26 cellular contexts compared by ENCODE assay signal in the genomic region with DNA sequence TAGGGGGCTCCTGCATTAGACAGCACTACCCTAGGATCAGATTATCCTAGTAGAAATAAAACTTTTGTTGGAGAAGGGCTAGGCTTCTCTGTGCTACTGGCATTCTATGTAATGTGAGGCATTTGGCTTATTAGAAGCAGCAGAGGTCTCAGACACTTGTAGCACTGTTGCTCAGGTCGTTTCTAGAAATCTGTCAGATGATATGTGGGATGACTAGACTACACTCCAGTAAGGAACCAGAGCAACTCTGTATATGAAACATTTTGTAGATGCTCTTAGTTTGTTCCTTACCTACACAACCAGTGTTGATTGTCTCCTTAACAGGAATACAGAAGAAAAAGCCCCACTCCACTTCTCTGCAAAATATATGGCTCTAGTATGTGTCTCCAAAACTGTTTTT. TPM values are rescaled to one million over a fixed set of nuclear protein-coding genes. Genes with fewer than 3 reads are reported as not detected.
"Had no signal": no experiment of that assay in that cellular context is flagged by ENCODE, and none has a peak within 500 bp of the region (broad histone marks: within the 10 kb centered on the region; RNA-seq: fewer than 3 reads in every experiment).

No MANE protein-coding gene starts in this region.

- H3K27ac Mint-ChIP-seq: activated CD4-positive, alpha-beta memory T cell treated with anti-CD3 and anti-CD28 coated beads, Interleukin-2, amount 10 ng/mL, durations not matched to agents 7 days and 5 days; activated CD4-positive, alpha-beta T cell treated with anti-CD3 and anti-CD28 coated beads, Interleukin-2, amount 10 ng/mL, durations not matched to agents 7 days and 5 days; activated naive CD8-positive, alpha-beta T cell treated with anti-CD3 and anti-CD28 coated beads, Interleukin-2, amount 10 ng/mL, durations not matched to agents 7 days and 5 days had no signal

- H3K4me1 ChIP-seq: adrenal gland had no signal

- H3K9me3 ChIP-seq: adrenal gland, SJCRH30, SK-N-SH had no signal

- H3K9me3 Mint-ChIP-seq: activated CD4-positive, alpha-beta memory T cell treated with anti-CD3 and anti-CD28 coated beads, Interleukin-2, amount 10 ng/mL, durations not matched to agents 7 days and 5 days; activated CD4-positive, alpha-beta T cell treated with anti-CD3 and anti-CD28 coated beads, Interleukin-2, amount 10 ng/mL, durations not matched to agents 7 days and 5 days; activated naive CD8-positive, alpha-beta T cell treated with anti-CD3 and anti-CD28 coated beads, Interleukin-2, amount 10 ng/mL, durations not matched to agents 7 days and 5 days had no signal

- H3K27me3 Mint-ChIP-seq: activated CD4-positive, alpha-beta memory T cell treated with anti-CD3 and anti-CD28 coated beads, Interleukin-2, amount 10 ng/mL, durations not matched to agents 7 days and 5 days; activated CD4-positive, alpha-beta T cell treated with anti-CD3 and anti-CD28 coated beads, Interleukin-2, amount 10 ng/mL, durations not matched to agents 7 days and 5 days; activated naive CD8-positive, alpha-beta T cell treated with anti-CD3 and anti-CD28 coated beads, Interleukin-2, amount 10 ng/mL, durations not matched to agents 7 days and 5 days had no signal

- ATAC-seq: activated CD4-positive, CD25-positive, alpha-beta regulatory T cell treated with anti-CD3 and anti-CD28 coated beads, Interleukin-2, amount 50 U/mL, for 24 hours; K562; Panc1; Right ventricle myocardium inferior had no signal

- H3K4me2 ChIP-seq: SK-N-SH had no signal

- H3K4me3 Mint-ChIP-seq: activated CD4-positive, alpha-beta memory T cell treated with anti-CD3 and anti-CD28 coated beads, Interleukin-2, amount 10 ng/mL, durations not matched to agents 7 days and 5 days; activated CD4-positive, alpha-beta T cell treated with anti-CD3 and anti-CD28 coated beads, Interleukin-2, amount 10 ng/mL, durations not matched to agents 7 days and 5 days; activated naive CD8-positive, alpha-beta T cell treated with anti-CD3 and anti-CD28 coated beads, Interleukin-2, amount 10 ng/mL, durations not matched to agents 7 days and 5 days had no signal

- H3K27me3 ChIP-seq: adrenal gland, SJCRH30 had no signal

- DNase-seq: activated CD4-positive, alpha-beta memory T cell treated with anti-CD3 and anti-CD28 coated beads, Interleukin-2, amount 10 ng/mL, durations not matched to agents 7 days and 5 days; activated CD4-positive, alpha-beta T cell treated with anti-CD3 and anti-CD28 coated beads, Interleukin-2, amount 10 ng/mL, durations not matched to agents 7 days and 5 days; activated effector memory CD4-positive, alpha-beta T cell treated with Interleukin-2 at 50 U/mL for 16 hours; activated naive CD4-positive, alpha-beta T cell treated with Interleukin-2 at 50 U/mL for 16 hours; activated naive CD8-positive, alpha-beta T cell treated with anti-CD3 and anti-CD28 coated beads, Interleukin-2, amount 10 ng/mL, durations not matched to agents 7 days and 5 days; adrenal gland; anterior cingulate cortex; cerebellar nuclear complex; Karpas-422; MM.1S; NCI-H1105; NCI-H1436; NCI-H1694 treated with DMSO at 0.1 percent for 48 hours; NCI-H2029 treated with DMSO at 0.1 percent for 48 hours; NCI-H345; NCI-H510A; NCI-H526 treated with DMSO at 0.1 percent for 48 hours; NK-92 treated with Interleukin-12 subunit alpha and Interleukin-12 subunit beta, amount 100 ng/mL, for 24 hours; OCI-M1; RPMI8226; SJCRH30; SK-N-SH had no signal

- H3K27ac ChIP-seq: adrenal gland, SJCRH30 had no signal

- H3K4me3 ChIP-seq: adrenal gland, K562, SJCRH30 had no signal

- H3K9ac ChIP-seq: SK-N-SH had no signal

RNA-seq across cellular contexts. Expression of a gene that starts 21.9 kb away (rescaled TPM):
- total RNA-seq: K562 had no signal
- polyA plus RNA-seq: K562 had no signal
